9 cellular contexts compared by ENCODE assay signal in the genomic region with DNA sequence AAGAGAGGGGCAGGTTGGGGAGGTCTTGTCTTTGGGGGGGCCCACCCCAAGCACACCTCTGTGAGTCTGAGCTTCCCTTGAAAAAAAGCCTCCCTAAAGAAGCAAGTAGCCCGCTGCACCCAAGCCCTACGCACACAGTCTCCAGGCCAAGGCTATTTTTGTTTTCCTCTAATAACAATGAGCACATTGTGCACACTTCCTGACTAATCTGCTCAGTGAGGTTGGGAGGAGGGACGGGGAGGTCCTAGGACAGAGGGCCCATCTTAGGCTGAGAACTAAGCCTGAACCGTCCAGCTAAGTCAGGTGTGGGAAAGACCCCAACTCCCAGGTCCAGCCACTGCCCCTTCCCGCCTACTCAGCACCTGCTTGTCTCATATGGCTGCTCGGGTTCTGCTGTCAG.
DNase-seq lines count a peak whose midpoint lies in the region; ATAC-seq and TF ChIP-seq lines count a peak whose summit lies in the region.
"Had no signal": no experiment of that assay in that cellular context is flagged by ENCODE, and none has a peak within 500 bp of the region (broad histone marks: within the 10 kb centered on the region; RNA-seq: fewer than 3 reads in every experiment).

No MANE protein-coding gene starts in this region.

- WGBS in GM23248 (ENCODE audit: low coverage in 1 of 2, low lambda C conversion rate in 2 of 2, missing lambda C conversion rate in 2 of 2), 2 experiments, result 43 to 49% methylated on average over 6 of the region's 6 CpGs

- no peaks in the 10 kb centered on the region for H3K36me3 ChIP-seq in GM23248 (ENCODE audit: low read depth)

- no peak overlapping the region for H2AFZ ChIP-seq in GM23248

- DNase-seq in GM23248, result peak; percentile 76
- DNase-seq in cardiac fibroblast (ENCODE audit: low read depth in 2 of 2), result peak; percentile 83 to 88
- DNase-seq in stimulated activated naive CD8-positive, alpha-beta T cell treated with anti-CD3 and anti-CD28 coated beads, Interleukin-15, Interleukin-2, amounts not matched to agents 100 U/mL and 50 U/mL, for 24 hours, result no peak
- DNase-seq in DMS53 treated with DMSO at 0.1 percent for 48 hours (lab: John Stamatoyannopoulos, UW; ENCODE audit: unreplicated experiment), result no peak
- no peak for DNase-seq in stimulated activated CD4-positive, alpha-beta T cell treated with anti-CD3 and anti-CD28 coated beads, Interleukin-4, amount 100 ng/mL, for 24 hours
- DNase-seq: activated naive CD4-positive, alpha-beta T cell treated with anti-CD3 and anti-CD28 coated beads for 36 hours had no signal

- no peak for ATAC-seq in stimulated activated naive CD8-positive, alpha-beta T cell treated with anti-CD3 and anti-CD28 coated beads, Interleukin-15, Interleukin-2, amounts not matched to agents 100 U/mL and 50 U/mL, for 24 hours
- no peak for ATAC-seq in GM21423 (IDR thresholded peaks at IDR 0.05; ENCODE audit: unreplicated experiment)

- H4K20me1 ChIP-seq in GM23248 (ENCODE audit: insufficient read depth), result no peaks in the 10 kb centered on the region

- H3K9ac ChIP-seq in GM23248, result no peak overlapping the region

- in situ Hi-C loops in GM23248 (cut with MboI), result no loop called here

- H3K4me1 ChIP-seq in GM23248 (ENCODE audit: insufficient read depth), result peaks cover 14% of the 10 kb centered on the region; the same call in 1 of the 2 replicates

- no peaks in the 10 kb centered on the region for H3F3A ChIP-seq in GM23248 (ENCODE audit: insufficient read depth)

- no peaks in the 10 kb centered on the region for H3K9me3 ChIP-seq in GM23248 (ENCODE audit: low read depth)

- H3K27me3 ChIP-seq in GM23248 (replicated peaks; ENCODE audit: insufficient read depth), result no peaks in the 10 kb centered on the region
- no peaks in the 10 kb centered on the region for H3K27me3 ChIP-seq in layer of hippocampus (ENCODE audit: control insufficient read depth, insufficient read depth, low read length)

- no peak overlapping the region for H3K27ac ChIP-seq in GM23248
- H3K27ac ChIP-seq in layer of hippocampus (ENCODE audit: low read depth, low read length), result peak overlapping the region; percentile 93
- H3K27ac ChIP-seq in skin epidermis, result peak overlapping the region in 20 of 21 experiments; percentile 38 to 84 (median 70)

- no peaks in the 10 kb centered on the region; the same call in 1 of the 2 replicates for H3K9me2 ChIP-seq in GM23248 (ENCODE audit: insufficient read depth)

- H3K4me2 ChIP-seq in GM23248 (ENCODE audit: unreplicated experiment), result no peak overlapping the region

- TF ChIP-seq CTCF in cardiac fibroblast (IDR thresholded peaks at IDR 0.05; ENCODE audit: low read depth, low read length), result no peak

- H3K79me2 ChIP-seq in GM23248 (ENCODE audit: insufficient read depth), result no peaks in the 10 kb centered on the region

- H3K4me3 ChIP-seq in GM23248 (no peak overlapping the region), cardiac fibroblast (replicated peaks in 1 of 2; ENCODE audit: low read depth in 2 of 2, low read length in 2 of 2) (peak overlapping the region in 1 of 2 donors; percentile 18), skin epidermis (no peak overlapping the region)

Comparison
In these comparisons a context has a peak if more than half of its experiments do, and no peak if none do; other contexts are left out.
1. DNase-seq: peak in GM23248 (single experiment) and cardiac fibroblast (2 of 2); none in stimulated activated naive CD8-positive, alpha-beta T cell treated with anti-CD3 and anti-CD28 coated beads, Interleukin-15, Interleukin-2, amounts not matched to agents 100 U/mL and 50 U/mL, for 24 hours (single experiment), DMS53 treated with DMSO at 0.1 percent for 48 hours (single experiment) and stimulated activated CD4-positive, alpha-beta T cell treated with anti-CD3 and anti-CD28 coated beads, Interleukin-4, amount 100 ng/mL, for 24 hours (single experiment).